13 cellular contexts compared by ENCODE assay signal in genomic region chr1:15810073-15810472, GRCh38.
DNase-seq lines count a peak whose midpoint lies in the region; ATAC-seq lines count a peak whose summit lies in the region.
"Had no signal": no experiment of that assay in that cellular context is flagged by ENCODE, and none has a peak within 500 bp of the region (broad histone marks: within the 10 kb centered on the region; RNA-seq: fewer than 3 reads in every experiment).

No MANE protein-coding gene starts in this region.

- DNase-seq in globus pallidus (ENCODE audit: low spot score) (peak; percentile 57), putamen (ENCODE audit: low spot score) (peak; percentile 55), NCI-H187 treated with DMSO at 0.1 percent for 48 hours (lab: John Stamatoyannopoulos, UW) (no peak), NCI-H774 (lab: John Stamatoyannopoulos, UW) (no peak), NCI-H2107 (lab: John Stamatoyannopoulos, UW) (no peak)
- DNase-seq: CD8-positive, alpha-beta T cell; KG1; NCI-H1092 treated with DMSO at 0.1 percent for 48 hours; NCI-H1694; NCI-H2171; SJCRH30 had no signal

- ATAC-seq in HG03460 (IDR thresholded peaks at IDR 0.05; ENCODE audit: unreplicated experiment): no peak
- ATAC-seq: CD8-positive, alpha-beta T cell had no signal

- peak overlapping the region; percentile 4 for H3K27ac ChIP-seq in cingulate gyrus (ENCODE audit: low read depth, low read length)
- H3K27ac ChIP-seq: SJCRH30 had no signal

Comparison
In these comparisons a context has a peak if more than half of its experiments do, and no peak if none do; other contexts are left out.
1. DNase-seq: peak in globus pallidus (single experiment) and putamen (single experiment); none in NCI-H187 treated with DMSO at 0.1 percent for 48 hours (single experiment), NCI-H774 (single experiment) and NCI-H2107 (single experiment).